1 cellular context compared by ENCODE assay signal in the genomic region with DNA sequence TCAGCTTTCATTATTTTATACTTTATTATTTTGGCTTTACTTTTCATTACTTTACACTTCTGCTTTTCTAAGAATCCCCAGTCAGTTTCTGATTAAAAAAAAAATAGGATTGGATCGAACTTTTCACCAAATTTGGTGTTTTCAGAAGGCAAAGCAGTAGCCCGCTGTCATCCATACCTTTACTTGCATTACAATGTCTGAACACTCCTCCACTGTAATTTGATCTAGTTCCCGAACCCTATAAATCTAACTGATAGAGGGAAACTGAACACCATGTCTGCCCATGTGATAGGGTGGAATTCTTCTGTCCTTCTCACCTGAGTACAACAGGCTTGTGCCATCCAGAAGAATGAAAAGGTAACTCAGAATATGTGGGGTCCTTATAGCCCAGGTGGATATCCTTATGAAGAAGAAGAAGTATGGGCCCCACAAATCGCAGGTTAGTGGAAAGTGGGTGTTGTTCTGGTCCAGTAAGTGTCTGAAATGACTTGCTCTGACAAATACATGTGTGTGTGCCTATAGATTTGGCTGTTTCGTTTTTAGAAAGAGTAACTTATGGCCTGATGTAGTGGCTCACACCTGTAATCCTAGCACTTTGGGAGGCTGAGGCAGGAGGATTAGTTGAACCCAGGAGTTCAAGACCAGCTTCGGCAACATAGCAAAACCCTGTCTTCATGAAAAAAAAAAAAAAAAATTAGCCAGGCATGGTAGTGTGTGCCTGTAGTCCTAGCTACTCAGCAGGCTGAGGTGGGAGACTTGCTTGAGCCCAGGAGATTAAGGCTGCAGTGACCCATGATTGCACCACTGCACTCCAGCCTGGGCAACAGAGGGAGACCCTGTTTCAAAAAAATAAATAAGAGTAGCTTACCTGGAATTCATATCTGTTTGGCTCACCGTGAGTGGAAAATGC.
TF ChIP-seq lines count a peak whose summit lies in the region.

No MANE protein-coding gene starts in this region.

TF ChIP-seq in K562, 482 proteins besides CTCF, POLR2A, EP300 and RAD21 (continued from another document):
- TF ChIP-seq ARID4B (CRISPR knock-in tag; IDR thresholded peaks at IDR 0.05), result no peak
- TF ChIP-seq ZFP36 (IDR thresholded peaks at IDR 0.05; ENCODE audit: low read depth, low read length, partially characterized antibody), result no peak
- TF ChIP-seq PBX2 (CRISPR knock-in tag; IDR thresholded peaks at IDR 0.05; ENCODE audit: low read depth), result no peak
- TF ChIP-seq PBX2 (tag; conservative IDR thresholded peaks at IDR 0.05; ENCODE audit: low read depth), result peak; percentile 82
- TF ChIP-seq CBFB (CRISPR knock-in tag; IDR thresholded peaks at IDR 0.05), result no peak
- TF ChIP-seq SMAD4 (CRISPR knock-in tag; conservative IDR thresholded peaks at IDR 0.05), result peak; percentile 29
- TF ChIP-seq ZNF586 (CRISPR knock-in tag; conservative IDR thresholded peaks at IDR 0.05), result no peak
- no peak for TF ChIP-seq FIP1L1 (IDR thresholded peaks at IDR 0.05; ENCODE audit: low read depth, low read length, poor library complexity, severe bottlenecking)
- TF ChIP-seq TFAP4 (CRISPR knock-in tag; IDR thresholded peaks at IDR 0.05; ENCODE audit: borderline replicate concordance), result no peak
- TF ChIP-seq CTBP1 (IDR thresholded peaks at IDR 0.05; ENCODE audit: borderline replicate concordance), result no peak
